In genomic region chrX:53704294-53704693, GRCh38 we compare ENCODE assay signal across 17 cellular contexts. TPM values are rescaled to one million over a fixed set of nuclear protein-coding genes. Genes with fewer than 3 reads are reported as not detected.
DNase-seq lines count a peak whose midpoint lies in the region; ATAC-seq and TF ChIP-seq lines count a peak whose summit lies in the region.
"Had no signal": no experiment of that assay in that cellular context is flagged by ENCODE, and none has a peak within 500 bp of the region (broad histone marks: within the 10 kb centered on the region; RNA-seq: fewer than 3 reads in every experiment).

No MANE protein-coding gene starts in this region.

- H3K4me1 ChIP-seq in SJCRH30, result no peaks in the 10 kb centered on the region
- H3K4me1 ChIP-seq: breast epithelium, left lung had no signal

- no peaks in the 10 kb centered on the region for H3K27me3 ChIP-seq in SJCRH30
- H3K27me3 ChIP-seq: left lung had no signal

- peaks cover 10% of the 10 kb centered on the region for H3K4me1 Mint-ChIP-seq in activated B cell treated with CpG ODN at 0.5 μM for 24 hours
- H3K4me1 Mint-ChIP-seq: activated naive CD4-positive, alpha-beta T cell treated with anti-CD3 and anti-CD28 coated beads, Interleukin-2, amount 50 U/mL, for 24 hours had no signal

- no peak overlapping the region for H3K4me3 Mint-ChIP-seq in activated B cell treated with CpG ODN at 0.5 μM for 24 hours
- H3K4me3 Mint-ChIP-seq: activated naive CD4-positive, alpha-beta T cell treated with anti-CD3 and anti-CD28 coated beads, Interleukin-2, amount 50 U/mL, for 24 hours had no signal

- in situ Hi-C loops in G401 (cut with HindIII; ENCODE audit: low sequenced_read_pairs), result no loop called here

- no peak overlapping the region for H3K4me3 ChIP-seq in SJCRH30
- H3K4me3 ChIP-seq: breast epithelium, left lung had no signal

- no peak for DNase-seq in activated B cell treated with CpG ODN at 0.5 μM for 24 hours
- no peak for DNase-seq in hypothalamus (lab: John Stamatoyannopoulos, UW)
- no peak for DNase-seq in G401 (ENCODE audit: low spot score)
- no peak for DNase-seq in SJCRH30
- no peak for DNase-seq in left ventricle myocardium superior
- DNase-seq: KG1, left lung, NCI-H1436, NCI-H446, posterior cingulate gyrus, SW 1271 had no signal

- no peaks in the 10 kb centered on the region for H3K9me3 ChIP-seq in SJCRH30 (replicated peaks)
- H3K9me3 ChIP-seq: breast epithelium, left lung had no signal

- POLR2A ChIA-PET in activated B cell treated with CpG ODN at 0.5 μM for 24 hours (lab: Charles Lee), result interaction anchor here (1.2 to 1.3 kb wide), 3 partner anchors 10 to 20 kb away, joined by 4 to 15 read pairs (median 11); partner anchors contain the start of gene HUWE1

- H3K36me3 Mint-ChIP-seq in activated B cell treated with CpG ODN at 0.5 μM for 24 hours (ENCODE audit: low read depth), result no peaks in the 10 kb centered on the region
- H3K36me3 Mint-ChIP-seq: activated naive CD4-positive, alpha-beta T cell treated with anti-CD3 and anti-CD28 coated beads, Interleukin-2, amount 50 U/mL, for 24 hours had no signal

- ATAC-seq in GM18511 (IDR thresholded peaks at IDR 0.05; ENCODE audit: unreplicated experiment), result peak; percentile 92
- ATAC-seq in GM21576 (IDR thresholded peaks at IDR 0.05; ENCODE audit: unreplicated experiment), result peak; percentile 82
- ATAC-seq in HG03378 (IDR thresholded peaks at IDR 0.05; ENCODE audit: unreplicated experiment), result peak; percentile 85
- ATAC-seq in activated B cell treated with CpG ODN at 0.5 μM for 24 hours (ENCODE audit: low read depth), result peak; percentile 87
- ATAC-seq in left ventricle myocardium superior, result no peak
- ATAC-seq: activated CD4-positive, CD25-positive, alpha-beta regulatory T cell treated with anti-CD3 and anti-CD28 coated beads, Interleukin-2, amount 50 U/mL, for 24 hours; left lung had no signal

- no peaks in the 10 kb centered on the region for H3K27me3 Mint-ChIP-seq in activated B cell treated with CpG ODN at 0.5 μM for 24 hours
- H3K27me3 Mint-ChIP-seq: activated naive CD4-positive, alpha-beta T cell treated with anti-CD3 and anti-CD28 coated beads, Interleukin-2, amount 50 U/mL, for 24 hours had no signal

- H3K9me3 Mint-ChIP-seq in activated B cell treated with CpG ODN at 0.5 μM for 24 hours, result peaks cover 2% of the 10 kb centered on the region
- H3K9me3 Mint-ChIP-seq: activated naive CD4-positive, alpha-beta T cell treated with anti-CD3 and anti-CD28 coated beads, Interleukin-2, amount 50 U/mL, for 24 hours had no signal

- intact Hi-C loops in activated B cell treated with CpG ODN at 0.5 μM for 24 hours (cut with micrococcal nuclease), result loop anchor here (1.0 kb wide), 2 partner anchors 10 to 18 kb away; partner anchors contain the start of gene HUWE1
- intact Hi-C loops in left ventricle myocardium superior (cut with micrococcal nuclease), result no loop called here

- TF ChIP-seq CTCF in activated B cell treated with CpG ODN at 0.5 μM for 24 hours (IDR thresholded peaks at IDR 0.05), result no peak

- H3K27ac ChIP-seq in SJCRH30, result no peak overlapping the region
- H3K27ac ChIP-seq: breast epithelium, left lung had no signal

- CTCF ChIA-PET in activated B cell treated with CpG ODN at 0.5 μM for 24 hours (lab: Charles Lee), result interaction anchor here (1.2 to 1.8 kb wide), 2 partner anchors 18 to 21 kb away, joined by 4 to 5 read pairs; partner anchors contain the start of gene HUWE1

- peak overlapping the region; percentile 60 for H3K27ac Mint-ChIP-seq in activated B cell treated with CpG ODN at 0.5 μM for 24 hours
- H3K27ac Mint-ChIP-seq: activated naive CD4-positive, alpha-beta T cell treated with anti-CD3 and anti-CD28 coated beads, Interleukin-2, amount 50 U/mL, for 24 hours had no signal

- H3K36me3 ChIP-seq in SJCRH30, result no peaks in the 10 kb centered on the region
- H3K36me3 ChIP-seq: breast epithelium, left lung had no signal

RNA-seq across cellular contexts. Expression of gene HUWE1, which starts 17.8 kb away (rescaled TPM):
- total RNA-seq in activated B cell treated with CpG ODN at 0.5 μM for 24 hours (236 and 257 TPM in 2 replicates), left ventricle myocardium superior (119 TPM)
- 38.1 and 42.1 TPM in 2 replicates for total RNA-seq in G401 (2014; rRNA removed; shearing (Covaris generic))
- 92.5 and 98.9 TPM in 2 replicates for total RNA-seq in SJCRH30 (2014; rRNA removed; shearing (Covaris generic))
